8 cellular contexts compared by ENCODE assay signal in genomic region chr5:159209438-159210305, GRCh38. TPM values are rescaled to one million over a fixed set of nuclear protein-coding genes. Genes with fewer than 3 reads are reported as not detected.
A peak's percentile ranks its signal among the peaks of the same experiment; 100 is the strongest.
DNase-seq lines count a peak whose midpoint lies in the region; ATAC-seq and TF ChIP-seq lines count a peak whose summit lies in the region.

A gene with protein sequence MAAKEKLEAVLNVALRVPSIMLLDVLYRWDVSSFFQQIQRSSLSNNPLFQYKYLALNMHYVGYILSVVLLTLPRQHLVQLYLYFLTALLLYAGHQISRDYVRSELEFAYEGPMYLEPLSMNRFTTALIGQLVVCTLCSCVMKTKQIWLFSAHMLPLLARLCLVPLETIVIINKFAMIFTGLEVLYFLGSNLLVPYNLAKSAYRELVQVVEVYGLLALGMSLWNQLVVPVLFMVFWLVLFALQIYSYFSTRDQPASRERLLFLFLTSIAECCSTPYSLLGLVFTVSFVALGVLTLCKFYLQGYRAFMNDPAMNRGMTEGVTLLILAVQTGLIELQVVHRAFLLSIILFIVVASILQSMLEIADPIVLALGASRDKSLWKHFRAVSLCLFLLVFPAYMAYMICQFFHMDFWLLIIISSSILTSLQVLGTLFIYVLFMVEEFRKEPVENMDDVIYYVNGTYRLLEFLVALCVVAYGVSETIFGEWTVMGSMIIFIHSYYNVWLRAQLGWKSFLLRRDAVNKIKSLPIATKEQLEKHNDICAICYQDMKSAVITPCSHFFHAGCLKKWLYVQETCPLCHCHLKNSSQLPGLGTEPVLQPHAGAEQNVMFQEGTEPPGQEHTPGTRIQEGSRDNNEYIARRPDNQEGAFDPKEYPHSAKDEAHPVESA (minus strand): TSS chr5:159209553. CDS start chr5:159203617, 5,936 bp downstream.

- CTCF ChIA-PET in Calu3 (lab: Charles Lee) = interaction anchor here (0.7 kb wide), 1 partner anchor 29 kb away, joined by 4 read pairs; no protein-coding TSS in a partner anchor

- TF ChIP-seq POLR2A in erythroblast (IDR thresholded peaks at IDR 0.05; ENCODE audit: low read length) = peak; percentile 87

- H3K79me2 ChIP-seq in OCI-LY3 (ENCODE audit: low read length) = peaks cover 59% of the 10 kb centered on the region

- H3K4me3 ChIP-seq in OCI-LY3 (ENCODE audit: low read length) (peak within 1 kb of the TSS; percentile 94), muscle layer of colon (ENCODE audit: low read depth in 1 of 2, low read length in 2 of 2) (peak within 1 kb of the TSS; percentile 71 to 86)

- peak within 1 kb of the TSS; percentile 62 for H2AFZ ChIP-seq in OCI-LY3 (ENCODE audit: low read depth, low read length)

- TF ChIP-seq CTCF in Calu3 (IDR thresholded peaks at IDR 0.05; ENCODE audit: unreplicated experiment) (no peak), OCI-LY3 (IDR thresholded peaks at IDR 0.05; ENCODE audit: low read depth, low read length) (no peak)

- H3K4me3 Mint-ChIP-seq in Calu3 (ENCODE audit: low read depth, unreplicated experiment) = peak within 1 kb of the TSS; percentile 95

- peak within 1 kb of the TSS; percentile 96 for H3K27ac Mint-ChIP-seq in Calu3 (ENCODE audit: unreplicated experiment)

- BruUV-seq in Calu3 (replicated peaks; lab: Mats Ljungman, UMichigan) = TSS peak; percentile 57

- H3K9me3 Mint-ChIP-seq in Calu3 (ENCODE audit: low read depth, unreplicated experiment) = no peaks in the 10 kb centered on the region

- H3K27me3 Mint-ChIP-seq in Calu3 (ENCODE audit: unreplicated experiment) = no peaks in the 10 kb centered on the region

- peaks cover 65% of the 10 kb centered on the region for H3K4me1 Mint-ChIP-seq in Calu3 (ENCODE audit: low read depth, unreplicated experiment)

- H3K27me3 ChIP-seq in OCI-LY3 (ENCODE audit: low read depth, low read length) (no peaks in the 10 kb centered on the region), muscle layer of colon (ENCODE audit: control insufficient read depth in 1 of 2, insufficient read depth in 2 of 2, low read length in 2 of 2) (no peaks in the 10 kb centered on the region)

- H3K9ac ChIP-seq in OCI-LY3 (ENCODE audit: low read length) (peak within 1 kb of the TSS; percentile 92), muscle layer of colon (ENCODE audit: low read length) (peak within 1 kb of the TSS; percentile 95)

- intact Hi-C loops in Calu3 (cut with micrococcal nuclease; ENCODE audit: unreplicated experiment) = loop anchor here (5.0 to 10.0 kb wide), 2 partner anchors 108 to 1325 kb away; no protein-coding TSS in a partner anchor

- peak; percentile 67 for ATAC-seq in GM21390 (IDR thresholded peaks at IDR 0.05; ENCODE audit: unreplicated experiment)

- peak within 1 kb of the TSS; percentile 90 for H3K4me2 ChIP-seq in OCI-LY3 (ENCODE audit: low read length)

- H4K20me1 ChIP-seq in OCI-LY3 (ENCODE audit: insufficient read depth, low read length) = peaks cover 22% of the 10 kb centered on the region

- peaks cover 27% of the 10 kb centered on the region for H3K4me1 ChIP-seq in OCI-LY3 (ENCODE audit: low read length)
- peaks cover 32% of the 10 kb centered on the region for H3K4me1 ChIP-seq in muscle layer of colon (ENCODE audit: insufficient read depth, low read length)

- DNase-seq in Calu3 (peak; percentile 85), HUDEP-2 (lab: John Stamatoyannopoulos, UW; ENCODE audit: unreplicated experiment in 76 of 76) (peak in 75 of 76 experiments; percentile 13 to 90 (median 79)), activated T-cell treated with anti-CD3 and anti-CD28 coated beads for 4 hours (peak; percentile 96), erythroblast (lab: John Stamatoyannopoulos, UW) (peak; percentile 90 to 95)
- DNase-seq in stimulated activated CD8-positive, alpha-beta memory T cell treated with anti-CD3 and anti-CD28 coated beads, Interleukin-7, amount 100 ng/mL, for 24 hours (ENCODE audit: low read depth) = peak; percentile 80

- H3K27ac ChIP-seq in OCI-LY3 (ENCODE audit: low read length) (peak within 1 kb of the TSS; percentile 94), muscle layer of colon (ENCODE audit: low read depth, low read length) (peak within 1 kb of the TSS; percentile 94)

- no peaks in the 10 kb centered on the region for H3K9me3 ChIP-seq in OCI-LY3 (ENCODE audit: insufficient read depth, low read length)
- H3K9me3 ChIP-seq in muscle layer of colon (ENCODE audit: low read length) = no peaks in the 10 kb centered on the region

- H3K36me3 ChIP-seq in OCI-LY3 (replicated peaks; ENCODE audit: low read depth, low read length) (no peaks in the 10 kb centered on the region), muscle layer of colon (ENCODE audit: insufficient read depth, low read length) (no peaks in the 10 kb centered on the region)

- peaks cover 80% of the 10 kb centered on the region for H3K36me3 Mint-ChIP-seq in Calu3 (ENCODE audit: insufficient read depth, unreplicated experiment)

RNA-seq across cellular contexts. Expression of the gene that starts here (rescaled TPM):
- 169 and 193 TPM in 2 replicates for total RNA-seq in Calu3 (2022)

Comparison
In these comparisons a context has a peak if more than half of its experiments do, and no peak if none do; other contexts are left out.
1. Peak in every context shown above with its lines: DNase-seq, ATAC-seq, H3K4me3 ChIP-seq and H3K27ac ChIP-seq.